ENCODE assay signal across 10 cellular contexts in the genomic region with DNA sequence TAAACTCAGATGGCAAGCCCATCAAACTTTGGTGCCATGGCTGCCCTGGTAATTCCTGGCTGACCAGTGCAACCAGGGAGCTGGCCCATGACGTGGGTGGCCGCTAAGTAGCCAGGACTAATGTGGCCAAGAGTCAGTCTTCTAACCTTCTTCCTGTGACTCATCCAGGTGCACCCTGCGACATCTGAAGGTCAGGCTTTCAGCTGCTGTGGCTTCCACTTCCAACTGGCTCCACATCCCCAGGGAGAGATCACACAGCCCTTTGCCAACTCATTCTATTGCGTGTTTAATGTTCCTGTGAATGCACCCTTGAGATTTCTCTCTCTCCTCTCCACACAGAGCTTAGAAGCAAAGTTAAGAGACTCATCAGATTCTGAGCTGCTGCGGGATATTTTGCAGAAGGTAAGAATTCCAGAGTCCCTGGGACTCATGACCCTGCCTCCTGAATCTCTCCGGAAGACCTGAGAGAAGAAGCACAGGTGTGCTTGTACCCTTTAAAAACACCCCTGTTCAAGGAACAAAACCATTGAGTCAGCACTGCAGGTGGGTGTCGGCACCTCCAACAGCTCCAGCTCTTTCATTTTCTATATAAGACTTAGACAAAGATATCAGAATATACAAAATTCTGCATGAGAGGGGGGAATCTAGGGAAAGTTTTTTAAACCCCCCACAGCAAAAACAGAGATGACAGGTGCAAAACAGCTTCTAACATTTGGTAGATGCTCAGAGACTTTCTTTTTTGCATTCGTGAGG. TPM values are rescaled to one million over a fixed set of nuclear protein-coding genes. Genes with fewer than 3 reads are reported as not detected.
DNase-seq lines count a peak whose midpoint lies in the region; ATAC-seq and TF ChIP-seq lines count a peak whose summit lies in the region.
"Not testable (repeated sequence)": the region's sequence is repeated elsewhere in the genome, so short reads cannot be mapped to it uniquely, and the experiment has no call there.
"Had no signal": no experiment of that assay in that cellular context is flagged by ENCODE, and none has a peak within 500 bp of the region (broad histone marks: within the 10 kb centered on the region; RNA-seq: fewer than 3 reads in every experiment).

No MANE protein-coding gene starts in this region.

- TF ChIP-seq POLR2A in NB4 (IDR thresholded peaks at IDR 0.05; ENCODE audit: extremely low read depth, insufficient read length): not testable (repeated sequence)

- TF ChIP-seq CTCF in NB4 (IDR thresholded peaks at IDR 0.05; ENCODE audit: low read depth, low read length); PC-9 (conservative IDR thresholded peaks at IDR 0.05); glutamatergic neuron (IDR thresholded peaks at IDR 0.05; ENCODE audit: partially characterized antibody, unreplicated experiment); neural progenitor cell (IDR thresholded peaks at IDR 0.05); type B pancreatic cell (conservative IDR thresholded peaks at IDR 0.05): not testable (repeated sequence)

- not testable (repeated sequence) for H3K4me3 ChIP-seq in BLaER1; NB4 (ENCODE audit: low read depth, low read length); PC-9; neural progenitor cell

- not testable (repeated sequence) for BruUV-seq in PC-9 (replicated peaks; lab: Mats Ljungman, UMichigan)

- intact Hi-C loops in PC-9 (cut with micrococcal nuclease; ENCODE audit: unreplicated experiment): loop anchor here (5.0 kb wide), 3 partner anchors 138 to 658 kb away; a partner anchor contains a TSS

- H3K27ac ChIP-seq in BLaER1, neural progenitor cell: not testable (repeated sequence)
- peak overlapping the region; percentile 89 for H3K27ac ChIP-seq in PC-9

- not testable (repeated sequence) for H3K9ac ChIP-seq in BLaER1, neural progenitor cell

- peak; percentile 10 for DNase-seq in ELR (ENCODE audit: low read depth)
- DNase-seq in NB4 (ENCODE audit: low read depth): peak; percentile 39
- DNase-seq in PC-9: peak; percentile 74 to 87
- DNase-seq in glutamatergic neuron; neural progenitor cell (ENCODE audit: low spot score): not testable (repeated sequence)
- DNase-seq in type B pancreatic cell (ENCODE audit: extremely low spot score, unreplicated experiment): peak; percentile 4

- not testable (repeated sequence) for H3K79me2 ChIP-seq in PC-9 (ENCODE audit: low read depth); neural progenitor cell (ENCODE audit: low read depth)

- H3K4me3 Mint-ChIP-seq in activated T-helper 17 cell treated with anti-CD3 and anti-CD28 coated beads, Interleukin-2, amount 50 U/mL, for 72 hours: peak overlapping the region; percentile 91
- H3K4me3 Mint-ChIP-seq in glutamatergic neuron (ENCODE audit: unreplicated experiment) (peak overlapping the region; percentile 30), neural progenitor cell (peak overlapping the region; percentile 57)
- not testable (repeated sequence) for H3K4me3 Mint-ChIP-seq in type B pancreatic cell

- CTCF ChIA-PET in PC-9 (lab: Charles Lee): not testable (repeated sequence)

- H3K9me2 ChIP-seq in PC-9 (ENCODE audit: insufficient read depth): not testable (repeated sequence)

- POLR2A ChIA-PET in PC-9 (lab: Charles Lee; ENCODE audit: unreplicated experiment): not testable (repeated sequence)

- not testable (repeated sequence) for H3K27me3 Mint-ChIP-seq in activated T-helper 17 cell treated with anti-CD3 and anti-CD28 coated beads, Interleukin-2, amount 50 U/mL, for 72 hours; glutamatergic neuron (ENCODE audit: unreplicated experiment); neural progenitor cell (ENCODE audit: insufficient read depth, low read depth); type B pancreatic cell

- peaks cover 29% of the 10 kb centered on the region for H3F3A ChIP-seq in PC-9 (ENCODE audit: insufficient read depth, low read depth)
- H3F3A ChIP-seq in neural progenitor cell (ENCODE audit: low read depth): not testable (repeated sequence)

- H3K27me3 ChIP-seq in BLaER1; PC-9 (ENCODE audit: insufficient read depth, low read depth); neural progenitor cell: not testable (repeated sequence)

- not testable (repeated sequence) for H3K4me1 Mint-ChIP-seq in activated T-helper 17 cell treated with anti-CD3 and anti-CD28 coated beads, Interleukin-2, amount 50 U/mL, for 72 hours; type B pancreatic cell (ENCODE audit: unreplicated experiment)
- H3K4me1 Mint-ChIP-seq in glutamatergic neuron (ENCODE audit: low read depth, unreplicated experiment) (peaks cover 27% of the 10 kb centered on the region), neural progenitor cell (peaks cover 13% of the 10 kb centered on the region)

- H3K36me3 Mint-ChIP-seq in activated T-helper 17 cell treated with anti-CD3 and anti-CD28 coated beads, Interleukin-2, amount 50 U/mL, for 72 hours (ENCODE audit: low read depth); glutamatergic neuron (ENCODE audit: unreplicated experiment); neural progenitor cell; type B pancreatic cell: not testable (repeated sequence)

- H3K27ac Mint-ChIP-seq in activated T-helper 17 cell treated with anti-CD3 and anti-CD28 coated beads, Interleukin-2, amount 50 U/mL, for 72 hours; glutamatergic neuron (ENCODE audit: unreplicated experiment); neural progenitor cell; type B pancreatic cell: not testable (repeated sequence)

- H4K20me1 ChIP-seq in BLaER1; PC-9 (ENCODE audit: insufficient read depth); neural progenitor cell (ENCODE audit: low read depth): not testable (repeated sequence)

- peaks cover 54% of the 10 kb centered on the region for H3K4me1 ChIP-seq in BLaER1
- peaks cover 43% of the 10 kb centered on the region for H3K4me1 ChIP-seq in PC-9 (replicated peaks; ENCODE audit: insufficient read depth)
- not testable (repeated sequence) for H3K4me1 ChIP-seq in neural progenitor cell

- ATAC-seq in activated T-helper 17 cell treated with anti-CD3 and anti-CD28 coated beads, Interleukin-2, amount 50 U/mL, for 72 hours (replicated peaks): not testable (repeated sequence)

- not testable (repeated sequence) for H2AFZ ChIP-seq in PC-9; neural progenitor cell (replicated peaks)

- H3K4me2 ChIP-seq in BLaER1 (peak overlapping the region; percentile 72), PC-9 (peak overlapping the region; percentile 71)
- not testable (repeated sequence) for H3K4me2 ChIP-seq in neural progenitor cell

- not testable (repeated sequence) for H3K36me3 ChIP-seq in BLaER1; PC-9 (ENCODE audit: low read depth); neural progenitor cell

- not testable (repeated sequence) for H3K9me3 Mint-ChIP-seq in activated T-helper 17 cell treated with anti-CD3 and anti-CD28 coated beads, Interleukin-2, amount 50 U/mL, for 72 hours; glutamatergic neuron (ENCODE audit: unreplicated experiment); neural progenitor cell; type B pancreatic cell

- not testable (repeated sequence) for H3K9me3 ChIP-seq in BLaER1; PC-9 (ENCODE audit: insufficient read depth, low read depth); neural progenitor cell (ENCODE audit: low read depth)

RNA-seq across cellular contexts. Expression of a gene that starts 43.4 kb away (rescaled TPM):
- total RNA-seq in PC-9 (2021) (not detected in 2 replicates), glutamatergic neuron (ENCODE audit: unreplicated experiment) (not detected), neural progenitor cell (ENCODE audit: low replicate concordance) (not detected in 2 replicates), type B pancreatic cell (ENCODE audit: low replicate concordance) (not detected in 2 replicates)
- not detected for total RNA-seq in activated T-helper 17 cell treated with anti-CD3 and anti-CD28 coated beads, Interleukin-2, amount 50 U/mL, for 72 hours
- total RNA-seq: CD4-positive, alpha-beta memory T cell; H1 had no signal
